In the genomic region with DNA sequence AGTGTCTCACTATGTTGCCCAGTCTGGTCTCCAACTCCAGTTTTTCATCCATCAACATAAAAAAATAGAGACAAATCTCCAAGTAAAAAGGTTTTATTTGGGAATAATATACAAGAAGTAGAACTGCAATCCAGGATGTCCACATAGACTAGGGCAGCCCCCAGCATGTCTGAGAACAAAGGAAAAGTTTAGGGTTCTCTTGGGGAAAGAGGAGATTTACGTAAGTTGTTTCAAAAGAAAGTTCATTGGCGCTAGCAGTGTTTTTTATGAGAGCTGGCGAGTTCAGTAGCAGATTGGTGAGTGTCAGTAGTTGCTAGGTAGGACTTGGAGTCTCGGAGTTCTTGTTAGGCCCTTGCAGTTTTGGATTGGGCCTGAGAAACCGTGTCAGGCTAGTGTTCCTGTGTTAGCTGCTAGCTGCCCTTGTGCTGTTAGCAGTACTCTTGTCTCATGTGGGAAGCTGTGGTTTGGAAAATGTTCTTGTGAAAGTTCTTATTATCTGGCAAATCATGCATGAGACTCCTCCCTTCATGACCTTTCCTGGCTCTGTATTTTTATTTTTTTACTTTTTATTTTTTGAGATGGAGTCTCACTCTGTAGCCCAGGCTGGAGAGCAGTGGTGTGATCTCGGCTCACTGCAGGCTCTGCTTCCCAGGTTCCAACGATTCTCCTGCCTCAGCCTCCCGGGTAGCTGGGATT, we compare ENCODE assay signal across 9 cellular contexts. TPM values are rescaled to one million over a fixed set of nuclear protein-coding genes. Genes with fewer than 3 reads are reported as not detected.
DNase-seq lines count a peak whose midpoint lies in the region; ATAC-seq and TF ChIP-seq lines count a peak whose summit lies in the region.
"Had no signal": no experiment of that assay in that cellular context is flagged by ENCODE, and none has a peak within 500 bp of the region (broad histone marks: within the 10 kb centered on the region; RNA-seq: fewer than 3 reads in every experiment).

No MANE protein-coding gene starts in this region.

- H3K36me3 ChIP-seq in upper lobe of left lung: no peaks in the 10 kb centered on the region
- no peaks in the 10 kb centered on the region for H3K36me3 ChIP-seq in effector memory CD4-positive, alpha-beta T cell (ENCODE audit: control insufficient read depth, insufficient read depth, low read length)

- H3K4me1 ChIP-seq in upper lobe of left lung: peaks cover 0 to 5% (median 1%) of the 10 kb centered on the region in 4 donors
- H3K4me1 ChIP-seq in effector memory CD4-positive, alpha-beta T cell (ENCODE audit: control insufficient read depth, insufficient read depth, low read length, poor library complexity, severe bottlenecking): no peaks in the 10 kb centered on the region

- no peaks in the 10 kb centered on the region for H3K27me3 ChIP-seq in upper lobe of left lung
- H3K27me3 ChIP-seq in effector memory CD4-positive, alpha-beta T cell (replicated peaks; ENCODE audit: control insufficient read depth, insufficient read depth, low read length, poor library complexity, severe bottlenecking): peaks cover 4% of the 10 kb centered on the region

- H3K4me3 ChIP-seq in GM12864 (ENCODE audit: low read depth, low read length) (no peak overlapping the region), upper lobe of left lung (no peak overlapping the region)
- no peak overlapping the region for H3K4me3 ChIP-seq in effector memory CD4-positive, alpha-beta T cell (ENCODE audit: insufficient read depth, low read depth, low read length, poor library complexity, severe bottlenecking)

- no peak for TF ChIP-seq POLR2A in upper lobe of left lung (IDR thresholded peaks at IDR 0.05)

- peak; percentile 86 for DNase-seq in GM12864 (ENCODE audit: low read depth)
- DNase-seq in HT-29 (ENCODE audit: low spot score): peak; percentile 67
- DNase-seq in astrocyte of the hippocampus (ENCODE audit: low read depth, low spot score): peak; percentile 33
- peak; percentile 57 for DNase-seq in islet precursor cell
- DNase-seq in upper lobe of left lung: peak in 1 of 2 donors; percentile 86
- no peak for DNase-seq in activated effector memory CD4-positive, alpha-beta T cell treated with anti-CD3 and anti-CD28 coated beads, Interleukin-2, amount 50 U/mL, for 16 hours
- no peak for DNase-seq in effector memory CD4-positive, alpha-beta T cell

- TF ChIP-seq CTCF in GM12864 (IDR thresholded peaks at IDR 0.05; ENCODE audit: low read depth, low read length, missing control alignments): no peak
- no peak for TF ChIP-seq CTCF in upper lobe of left lung (IDR thresholded peaks at IDR 0.05)

- H3K27ac ChIP-seq in upper lobe of left lung: peak overlapping the region; percentile 27 to 71 (median 33)
- no peak overlapping the region for H3K27ac ChIP-seq in effector memory CD4-positive, alpha-beta T cell (ENCODE audit: insufficient read depth, low read length, poor library complexity, severe bottlenecking)

- TF ChIP-seq EP300 in upper lobe of left lung (IDR thresholded peaks at IDR 0.05): no peak

- H3K9me3 ChIP-seq in upper lobe of left lung: no peaks in the 10 kb centered on the region
- no peaks in the 10 kb centered on the region for H3K9me3 ChIP-seq in effector memory CD4-positive, alpha-beta T cell (ENCODE audit: control insufficient read depth, low read length)

- 43 to 52% methylated on average over 8 of the region's 8 CpGs for WGBS in upper lobe of left lung, 2 donors

- ATAC-seq in GM21529 (IDR thresholded peaks at IDR 0.05; ENCODE audit: unreplicated experiment) (peak; percentile 99), upper lobe of left lung (ENCODE audit: low FRiP score in 2 of 2) (peak; percentile 90 to 99)

RNA-seq across cellular contexts. Expression of a gene that starts 24.7 kb away (rescaled TPM):
- 0.03 and 0.05 TPM in 2 replicates for total RNA-seq in HT-29 (2014; rRNA removed; shearing (Covaris generic))
- total RNA-seq in upper lobe of left lung: 10 to 100 TPM in 1 of 6 donors, 1 to 10 TPM in 4, under 1 TPM in 1; 0.31 to 20.7 (median 4.4) TPM

RNA-seq across cellular contexts. Expression of a gene that starts 24.8 kb away (rescaled TPM):
- total RNA-seq in HT-29 (2014; rRNA removed; shearing (Covaris generic)): not detected in 2 replicates
- 1 to 10 TPM in 4 of 6 donors, under 1 TPM in 1, not detected in 1; 0.69 to 1.7 (median 1.1) TPM for total RNA-seq in upper lobe of left lung

RNA-seq across cellular contexts. Expression of a gene that starts 49.7 kb away (rescaled TPM):
- total RNA-seq in HT-29 (2014; rRNA removed; shearing (Covaris generic)): not detected in 2 replicates
- total RNA-seq in upper lobe of left lung: 1 to 10 TPM in 2 of 6 donors, under 1 TPM in 1, not detected in 3; 0.91 to 1.7 (median 1.3) TPM
- total RNA-seq: neural crest cell had no signal

RNA-seq across cellular contexts. Expression of a gene that starts 56.7 kb away (rescaled TPM):
- total RNA-seq in HT-29 (2014; rRNA removed; shearing (Covaris generic)): 10.7 and 13.3 TPM in 2 replicates
- total RNA-seq in upper lobe of left lung: 10 to 100 TPM in 2 of 6 donors, 1 to 10 TPM in 4; 3.0 to 11.8 (median 7.9) TPM

Comparison
In these comparisons a context has a peak if more than half of its experiments do, and no peak if none do; other contexts are left out.
1. DNase-seq: peak in GM12864 (single experiment), HT-29 (single experiment), astrocyte of the hippocampus (single experiment) and islet precursor cell (single experiment); none in activated effector memory CD4-positive, alpha-beta T cell treated with anti-CD3 and anti-CD28 coated beads, Interleukin-2, amount 50 U/mL, for 16 hours (single experiment) and effector memory CD4-positive, alpha-beta T cell (0 of 3).